ENCODE assay signal across 8 cellular contexts in the genomic region with DNA sequence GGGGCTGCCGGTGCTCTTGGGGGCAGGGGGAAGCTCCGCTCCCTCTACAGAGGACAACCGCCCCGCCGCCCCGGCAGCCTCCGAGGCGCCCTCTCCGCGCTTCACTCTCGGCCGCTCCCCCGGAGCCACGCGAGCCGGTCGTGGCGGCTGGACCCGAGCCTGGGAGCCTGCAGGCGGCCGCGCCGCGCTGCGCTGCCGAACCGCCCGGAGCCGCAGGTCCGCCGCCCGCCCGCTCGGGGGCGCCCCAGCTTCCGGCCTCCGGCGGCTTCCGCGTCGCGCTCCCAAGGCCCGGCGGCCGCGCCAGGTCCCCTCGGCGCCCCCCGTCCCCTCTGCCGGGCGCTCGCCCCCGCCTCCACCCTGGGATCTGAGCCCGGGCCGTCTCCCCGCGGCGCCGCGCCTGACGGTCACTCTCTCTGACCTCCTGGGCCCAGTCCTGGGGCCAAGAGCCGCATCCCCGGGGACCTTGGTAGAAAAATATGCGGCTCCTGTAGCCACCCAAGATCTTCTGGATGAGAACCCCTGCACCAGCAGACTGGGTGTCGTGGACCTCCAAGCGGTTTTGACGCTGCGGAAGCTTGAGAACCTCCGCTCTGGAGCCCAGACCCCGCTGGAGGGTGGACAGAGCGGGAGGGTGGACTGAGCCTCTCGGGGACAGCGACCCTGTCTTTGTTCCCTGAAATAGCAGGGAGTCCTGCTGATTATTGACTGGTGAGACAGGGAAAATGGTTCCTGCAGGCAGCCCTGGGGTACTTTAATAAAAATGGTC. TPM values are rescaled to one million over a fixed set of nuclear protein-coding genes. Genes with fewer than 3 reads are reported as not detected.
DNase-seq lines count a peak whose midpoint lies in the region; ATAC-seq, FAIRE-seq and TF ChIP-seq lines count a peak whose summit lies in the region.

No MANE protein-coding gene starts in this region.

- peak; percentile 78 for TF ChIP-seq POLR2A in GM19099 (IDR thresholded peaks at IDR 0.05; ENCODE audit: extremely low read depth, insufficient read length, low read depth)
- peak in 1 of 2 experiments; percentile 46; a peak in 1 of 4 replicates for TF ChIP-seq POLR2A in HepG2 (IDR thresholded peaks at IDR 0.05; ENCODE audit: insufficient read depth in 1 of 2, low read depth in 2 of 2, low read length in 2 of 2)

- peak; percentile 34 for ATAC-seq in HepG2

- H3K9me3 ChIP-seq in HepG2 (ENCODE audit: low read length), result no peaks in the 10 kb centered on the region; the same call in 1 of the 2 replicates

- BruUV-seq in HepG2 (replicated peaks; lab: Mats Ljungman, UMichigan), result no TSS peak

- TF ChIP-seq CTCF in AG09309 (IDR thresholded peaks at IDR 0.05; ENCODE audit: control insufficient read depth, insufficient read depth, low read depth, low read length, missing control alignments) (no peak), HL-60 (IDR thresholded peaks at IDR 0.05; ENCODE audit: insufficient read depth, low read length) (no peak), coronary artery (IDR thresholded peaks at IDR 0.05) (no peak), HepG2 (CRISPR knock-in tag; IDR thresholded peaks at IDR 0.05) (no peak; the same call in 1 of the 2 replicates)

- peak overlapping the region; percentile 65 for H3K9ac ChIP-seq in HepG2 (ENCODE audit: insufficient read depth, low read depth, low read length)

- H3K27ac ChIP-seq in HL-60 (replicated peaks) (peak overlapping the region; percentile 87), coronary artery (peak overlapping the region in 1 of 2 donors; percentile 68), HepG2 (ENCODE audit: extremely low read length, insufficient read depth, low read length) (no peak overlapping the region)

- FAIRE-seq in HepG2 (lab: Jason Lieb, UNC), result no peak

- peak; percentile 35; the same call in 1 of the 2 replicates for TF ChIP-seq RAD21 in HepG2 (CRISPR knock-in tag; IDR thresholded peaks at IDR 0.05)

- POLR2A ChIA-PET in HepG2 (lab: Yijun Ruan, JAX), result interaction anchor here (1.0 to 3.2 kb wide), 2 partner anchors 45 to 141 kb away, joined by 3 to 19 read pairs; a partner anchor contains a TSS

- H3K4me3 ChIP-seq in AG09309 (ENCODE audit: control insufficient read depth, low read depth, low read length), result peak overlapping the region; percentile 20
- H3K4me3 ChIP-seq in HL-60 (replicated peaks; ENCODE audit: insufficient read depth, low read length), result peak overlapping the region; percentile 44
- H3K4me3 ChIP-seq in coronary artery, result peak overlapping the region; percentile 74
- peak overlapping the region; percentile 51 to 68 (median 58); a peak in 5 of 6 replicates for H3K4me3 ChIP-seq in HepG2 (replicated peaks in 1 of 3; ENCODE audit: insufficient read depth in 1 of 3, low read depth in 2 of 3, low read length in 3 of 3)

- H2AFZ ChIP-seq in HepG2 (ENCODE audit: low read length), result peak overlapping the region; percentile 10

- CTCF ChIA-PET in HepG2 (lab: Yijun Ruan, JAX; ENCODE audit: low intra/inter-chr PET ratio, low total read pairs), result no interaction called here

- 53% methylated on average over 56 of the region's 73 CpGs for WGBS in HepG2 (ENCODE audit: low lambda C conversion rate)

- DNase-seq in AG09309 (ENCODE audit: low read depth) (no peak), HL-60 (ENCODE audit: low read depth in 1 of 2, low spot score in 1 of 2) (peak; percentile 40 to 51), coronary artery (ENCODE audit: low spot score) (peak; percentile 74), HepG2 (ENCODE audit: low spot score) (no peak), NCI-H510A treated with DMSO at 0.1 percent for 48 hours (lab: John Stamatoyannopoulos, UW) (no peak)
- peak; percentile 25 to 64 (median 48) for DNase-seq in activated CD4-positive, CD25-positive, alpha-beta regulatory T cell (lab: John Stamatoyannopoulos, UW)
- DNase-seq in stimulated activated CD4-positive, alpha-beta T cell treated with anti-CD3 and anti-CD28 coated beads, TNF-alpha, amount 100 ng/mL, for 1 hour (ENCODE audit: low read depth in 3 of 3, low spot score in 1 of 3), result peak; percentile 19 to 59 (median 48)

- intact Hi-C loops in HepG2 (cut with micrococcal nuclease; ENCODE audit: unreplicated experiment), result loop anchor here (5.0 kb wide), 1 partner anchor 38 kb away; no protein-coding TSS in a partner anchor

- in situ Hi-C loops in HepG2 (cut with HindIII; ENCODE audit: extremely low pct_ligation_motif_present, low pct_unique_long_range_greater_than_20kb), result loop anchor here (25.0 kb wide), 1 partner anchor 953 kb away; no protein-coding TSS in a partner anchor

- peak overlapping the region; percentile 64 for H3K4me2 ChIP-seq in HepG2 (ENCODE audit: low read depth, low read length)

- no peaks in the 10 kb centered on the region for H3K36me3 ChIP-seq in HepG2 (replicated peaks in 1 of 2; ENCODE audit: control insufficient read depth in 1 of 2, insufficient read depth in 2 of 2, low read length in 2 of 2)

- peaks cover 28% of the 10 kb centered on the region for H3K4me1 ChIP-seq in HepG2 (ENCODE audit: insufficient read depth, low read length)

- no peaks in the 10 kb centered on the region for H4K20me1 ChIP-seq in HepG2 (ENCODE audit: insufficient read depth, low read length)

- TF ChIP-seq EP300 in HepG2 (IDR thresholded peaks at IDR 0.05; ENCODE audit: low read depth in 2 of 2, low read length in 2 of 2) (no peak), HepG2 (CRISPR knock-in tag; IDR thresholded peaks at IDR 0.05; ENCODE audit: borderline replicate concordance) (no peak)

- H3K27me3 ChIP-seq in HL-60 (ENCODE audit: insufficient read depth, poor library complexity, severe bottlenecking) (no peaks in the 10 kb centered on the region), HepG2 (ENCODE audit: control insufficient read depth in 1 of 2, insufficient read depth in 2 of 2, low read length in 2 of 2) (no peaks in the 10 kb centered on the region)

- H3K79me2 ChIP-seq in HepG2 (ENCODE audit: insufficient read depth, low read length), result no peaks in the 10 kb centered on the region

TF ChIP-seq in HepG2, 621 proteins besides CTCF, POLR2A, EP300 and RAD21 (continues in another document):
- TF ChIP-seq ZFX (CRISPR knock-in tag; IDR thresholded peaks at IDR 0.05; ENCODE audit: low read depth) (peak; percentile 47), TP53 (CRISPR knock-in tag; conservative IDR thresholded peaks at IDR 0.05) (no peak), NR2F2 (IDR thresholded peaks at IDR 0.05; ENCODE audit: borderline replicate concordance, low read depth) (no peak)
- TF ChIP-seq, protein P1, sequence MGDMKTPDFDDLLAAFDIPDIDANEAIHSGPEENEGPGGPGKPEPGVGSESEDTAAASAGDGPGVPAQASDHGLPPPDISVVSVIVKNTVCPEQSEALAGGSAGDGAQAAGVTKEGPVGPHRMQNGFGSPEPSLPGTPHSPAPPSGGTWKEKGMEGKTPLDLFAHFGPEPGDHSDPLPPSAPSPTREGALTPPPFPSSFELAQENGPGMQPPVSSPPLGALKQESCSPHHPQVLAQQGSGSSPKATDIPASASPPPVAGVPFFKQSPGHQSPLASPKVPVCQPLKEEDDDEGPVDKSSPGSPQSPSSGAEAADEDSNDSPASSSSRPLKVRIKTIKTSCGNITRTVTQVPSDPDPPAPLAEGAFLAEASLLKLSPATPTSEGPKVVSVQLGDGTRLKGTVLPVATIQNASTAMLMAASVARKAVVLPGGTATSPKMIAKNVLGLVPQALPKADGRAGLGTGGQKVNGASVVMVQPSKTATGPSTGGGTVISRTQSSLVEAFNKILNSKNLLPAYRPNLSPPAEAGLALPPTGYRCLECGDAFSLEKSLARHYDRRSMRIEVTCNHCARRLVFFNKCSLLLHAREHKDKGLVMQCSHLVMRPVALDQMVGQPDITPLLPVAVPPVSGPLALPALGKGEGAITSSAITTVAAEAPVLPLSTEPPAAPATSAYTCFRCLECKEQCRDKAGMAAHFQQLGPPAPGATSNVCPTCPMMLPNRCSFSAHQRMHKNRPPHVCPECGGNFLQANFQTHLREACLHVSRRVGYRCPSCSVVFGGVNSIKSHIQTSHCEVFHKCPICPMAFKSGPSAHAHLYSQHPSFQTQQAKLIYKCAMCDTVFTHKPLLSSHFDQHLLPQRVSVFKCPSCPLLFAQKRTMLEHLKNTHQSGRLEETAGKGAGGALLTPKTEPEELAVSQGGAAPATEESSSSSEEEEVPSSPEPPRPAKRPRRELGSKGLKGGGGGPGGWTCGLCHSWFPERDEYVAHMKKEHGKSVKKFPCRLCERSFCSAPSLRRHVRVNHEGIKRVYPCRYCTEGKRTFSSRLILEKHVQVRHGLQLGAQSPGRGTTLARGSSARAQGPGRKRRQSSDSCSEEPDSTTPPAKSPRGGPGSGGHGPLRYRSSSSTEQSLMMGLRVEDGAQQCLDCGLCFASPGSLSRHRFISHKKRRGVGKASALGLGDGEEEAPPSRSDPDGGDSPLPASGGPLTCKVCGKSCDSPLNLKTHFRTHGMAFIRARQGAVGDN (CRISPR knock-in tag; IDR thresholded peaks at IDR 0.05), result peak; percentile 30
- TF ChIP-seq, protein P2, sequence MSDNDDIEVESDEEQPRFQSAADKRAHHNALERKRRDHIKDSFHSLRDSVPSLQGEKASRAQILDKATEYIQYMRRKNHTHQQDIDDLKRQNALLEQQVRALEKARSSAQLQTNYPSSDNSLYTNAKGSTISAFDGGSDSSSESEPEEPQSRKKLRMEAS (IDR thresholded peaks at IDR 0.05), result 0 out of 2 replicates have a peak, but pooled peaks have one; percentile 32

RNA-seq across cellular contexts. Expression of a gene that starts 44.3 kb away (rescaled TPM):
- 6.7 and 11.8 TPM in 2 replicates for total RNA-seq in HepG2 (2016; rRNA removed; fragmentation: Illumina TruSeq; extraction: Trizol)
- 1.4 and 1.5 TPM in 2 replicates for total RNA-seq in HepG2 (2016; cell fraction: cytosol; rRNA removed; fragmentation: Illumina TruSeq; extraction: Trizol; ENCODE audit: low read depth)
- 6.7 and 10.6 TPM in 2 replicates for total RNA-seq in HepG2 (2016; cell fraction: insoluble cytoplasmic fraction; rRNA removed; fragmentation: Illumina TruSeq; extraction: Trizol)
- 7.8 and 8.3 TPM in 2 replicates for total RNA-seq in HepG2 (2016; cell fraction: membrane; rRNA removed; fragmentation: Illumina TruSeq; extraction: Trizol)
- total RNA-seq in HepG2 (2016; cell fraction: nucleus; rRNA removed; fragmentation: Illumina TruSeq; extraction: Trizol), result 14.3 and 14.5 TPM in 2 replicates
- polyA plus RNA-seq in HepG2 (2011; rRNA removed), result 22.6 and 23.5 TPM in 2 replicates
- polyA plus RNA-seq in HepG2 (2011; cell fraction: cytosol; rRNA removed), result 18.0 and 25.0 TPM in 2 replicates
- polyA plus RNA-seq in HepG2 (2011; cell fraction: nucleus; rRNA removed), result 19.6 and 25.0 TPM in 2 replicates
- 42.6 and 46.2 TPM in 2 replicates for polyA plus RNA-seq in HepG2 (2012)
- 1.8 and 2.6 TPM in 2 replicates for polyA plus RNA-seq in HepG2 (2016; cell fraction: cytosol; fragmentation: Illumina TruSeq; extraction: Trizol; ENCODE audit: low read depth)
- polyA plus RNA-seq in HepG2 (2016; cell fraction: insoluble cytoplasmic fraction; fragmentation: Illumina TruSeq; extraction: Trizol; ENCODE audit: low read depth), result 15.8 and 17.6 TPM in 2 replicates
- 6.6 and 6.8 TPM in 2 replicates for polyA plus RNA-seq in HepG2 (2016; cell fraction: membrane; fragmentation: Illumina TruSeq; extraction: Trizol; ENCODE audit: low read depth)
- polyA plus RNA-seq in HepG2 (2016; cell fraction: nucleus; fragmentation: Illumina TruSeq; extraction: Trizol; ENCODE audit: insufficient read depth, low read depth), result 25.6 and 26.8 TPM in 2 replicates
- 7.6 and 39.9 TPM in 2 replicates for polyA minus RNA-seq in HepG2 (2011; rRNA and poly(A)+ RNA removed; ENCODE audit: low replicate concordance)
- 37.8 and 40.2 TPM in 2 replicates for polyA minus RNA-seq in HepG2 (2011; cell fraction: cytosol; rRNA and poly(A)+ RNA removed)
- polyA minus RNA-seq in HepG2 (2011; cell fraction: nucleus; rRNA and poly(A)+ RNA removed), result 37.5 and 39.7 TPM in 2 replicates

Comparison
In these comparisons a context has a peak if more than half of its experiments do, and no peak if none do; other contexts are left out.
1. DNase-seq: peak in HL-60 (2 of 2), activated CD4-positive, CD25-positive, alpha-beta regulatory T cell (4 of 4), coronary artery (single experiment) and stimulated activated CD4-positive, alpha-beta T cell treated with anti-CD3 and anti-CD28 coated beads, TNF-alpha, amount 100 ng/mL, for 1 hour (3 of 3); none in AG09309 (single experiment), HepG2 (single experiment) and NCI-H510A treated with DMSO at 0.1 percent for 48 hours (single experiment).
2. H3K4me3 ChIP-seq: peak in every context shown above with its lines; median percentile 74 in coronary artery; 58 in HepG2; 44 in HL-60; 20 in AG09309.